ENCODE assay signal across 28 cellular contexts in the genomic region with DNA sequence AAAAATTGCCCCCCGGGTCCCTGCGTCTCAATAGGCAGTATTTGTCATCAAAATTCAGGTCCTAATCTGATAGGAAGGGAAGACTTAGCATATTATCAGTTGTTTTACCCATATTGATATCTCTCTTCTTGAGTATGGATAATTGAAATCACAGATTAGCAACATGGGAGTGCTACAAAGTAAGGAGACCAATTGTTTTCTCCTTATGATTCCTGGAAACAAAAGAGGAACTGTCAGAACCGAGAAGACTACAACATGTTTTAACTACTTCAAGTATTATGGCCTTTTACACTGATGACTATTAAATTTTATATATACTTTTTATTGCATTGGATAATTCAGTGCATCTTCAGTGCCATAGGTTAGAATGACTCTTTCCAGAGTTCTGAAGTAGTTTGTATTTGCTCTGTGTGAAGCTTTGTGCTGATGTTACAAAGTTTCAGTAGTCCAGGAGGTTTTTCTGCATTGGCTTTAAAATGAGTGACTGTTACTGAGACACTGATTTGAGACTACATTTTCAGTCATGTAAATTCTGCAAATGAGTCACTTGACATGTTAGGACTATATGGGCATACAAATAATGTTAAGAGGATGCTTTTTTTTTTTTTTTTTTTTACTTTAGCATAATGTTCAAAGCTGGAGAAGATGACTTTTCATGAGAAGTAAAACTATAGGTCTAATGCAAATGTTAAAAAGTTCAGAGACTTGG. TPM values are rescaled to one million over a fixed set of nuclear protein-coding genes. Genes with fewer than 3 reads are reported as not detected.
DNase-seq lines count a peak whose midpoint lies in the region; ATAC-seq and TF ChIP-seq lines count a peak whose summit lies in the region.
"Had no signal": no experiment of that assay in that cellular context is flagged by ENCODE, and none has a peak within 500 bp of the region (broad histone marks: within the 10 kb centered on the region; RNA-seq: fewer than 3 reads in every experiment).

No MANE protein-coding gene starts in this region.

- intact Hi-C loops in activated CD4-positive, alpha-beta T cell treated with anti-CD3 and anti-CD28 coated beads for 36 hours (cut with DNase I, micrococcal nuclease): no loop called here
- intact Hi-C loops in CD14-positive monocyte (cut with micrococcal nuclease): no loop called here

- ATAC-seq in activated CD4-positive, alpha-beta T cell treated with anti-CD3 and anti-CD28 coated beads for 36 hours: peak; percentile 75
- peak; percentile 47 for ATAC-seq in GM19455 (IDR thresholded peaks at IDR 0.05; ENCODE audit: unreplicated experiment)
- ATAC-seq in HG03520 (IDR thresholded peaks at IDR 0.05; ENCODE audit: unreplicated experiment): no peak
- ATAC-seq: left cardiac atrium; natural killer cell; Panc1; stimulated activated naive CD8-positive, alpha-beta T cell treated with anti-CD3 and anti-CD28 coated beads, Interleukin-15, Interleukin-2, amounts not matched to agents 100 U/mL and 50 U/mL, for 24 hours had no signal

- DNase-seq in activated CD4-positive, alpha-beta T cell treated with anti-CD3 and anti-CD28 coated beads for 36 hours: no peak
- no peak for DNase-seq in activated CD4-positive, alpha-beta T cell treated with anti-CD3 and anti-CD28 coated beads for 4 hours
- DNase-seq in mesendoderm (peak; percentile 36), glomerular visceral epithelial cell (ENCODE audit: extremely low spot score) (no peak), CD14-positive monocyte (ENCODE audit: low spot score) (no peak)
- DNase-seq: 8988T; activated CD4-positive, alpha-beta T cell treated with anti-CD3 and anti-CD28 coated beads, Interleukin-2, amount 50 U/mL, for 1 hour; activated naive CD4-positive, alpha-beta T cell; AML-193; CD8-positive, alpha-beta memory T cell; DMS153; HCEC 1CT; left cardiac atrium; natural killer cell; NCI-H1105; NCI-H2029; retina; SJCRH30; stimulated activated CD4-positive, alpha-beta T cell treated with anti-CD3 and anti-CD28 coated beads, Interleukin-2, amount 100 ng/mL, for 48 hours; stimulated activated naive CD8-positive, alpha-beta T cell treated with anti-CD3 and anti-CD28 coated beads, Interleukin-15, Interleukin-2, amounts not matched to agents 100 U/mL and 50 U/mL, for 24 hours; tibial artery had no signal

- H3K4me1 ChIP-seq in OCI-LY3 (ENCODE audit: low read length) (peaks cover 34% of the 10 kb centered on the region), mesendoderm (ENCODE audit: control insufficient read depth, low read depth, low read length) (peaks cover 2% of the 10 kb centered on the region)

- no peak overlapping the region for H3K4ac ChIP-seq in mesendoderm (ENCODE audit: low read depth, low read length)

- no peak overlapping the region for H3K56ac ChIP-seq in mesendoderm (ENCODE audit: low read length)

- H2BK5ac ChIP-seq in mesendoderm (ENCODE audit: low read length): no peak overlapping the region

- peak overlapping the region; percentile 68; the same call in 1 of the 2 replicates for H3K4me3 ChIP-seq in OCI-LY3 (ENCODE audit: low read length)
- no peak overlapping the region for H3K4me3 ChIP-seq in mesendoderm (ENCODE audit: low read length)
- H3K4me3 ChIP-seq: cardiac muscle cell, SJCRH30, smooth muscle cell, tibial artery had no signal

- no peak overlapping the region for H4K8ac ChIP-seq in mesendoderm (ENCODE audit: low read depth, low read length)

- no peak overlapping the region for H2BK120ac ChIP-seq in mesendoderm (ENCODE audit: low read depth, low read length)

- H4K5ac ChIP-seq in mesendoderm (ENCODE audit: low read length): no peak overlapping the region

- no peak overlapping the region for H3K18ac ChIP-seq in mesendoderm (ENCODE audit: low read length)

- H3K4me2 ChIP-seq in OCI-LY3 (ENCODE audit: low read length) (peak overlapping the region; percentile 73), mesendoderm (ENCODE audit: low read length) (no peak overlapping the region)
- H3K4me2 ChIP-seq: smooth muscle cell had no signal

- H3K36me3 Mint-ChIP-seq in activated CD4-positive, alpha-beta T cell treated with anti-CD3 and anti-CD28 coated beads for 36 hours (ENCODE audit: low read depth): no peaks in the 10 kb centered on the region
- H3K36me3 Mint-ChIP-seq in CD14-positive monocyte: no peaks in the 10 kb centered on the region
- H3K36me3 Mint-ChIP-seq: natural killer cell had no signal

- H3K23ac ChIP-seq in mesendoderm (ENCODE audit: low read length): no peak overlapping the region

- no peaks in the 10 kb centered on the region for H3K79me2 ChIP-seq in OCI-LY3 (ENCODE audit: low read length)
- H3K79me2 ChIP-seq in mesendoderm (ENCODE audit: control insufficient read depth, insufficient read depth, low read length): no peaks in the 10 kb centered on the region

- peak overlapping the region; percentile 76; the same call in 1 of the 2 replicates for H2AFZ ChIP-seq in OCI-LY3 (ENCODE audit: low read depth, low read length)

- H3K36me3 ChIP-seq in OCI-LY3 (replicated peaks; ENCODE audit: low read depth, low read length): no peaks in the 10 kb centered on the region
- no peaks in the 10 kb centered on the region for H3K36me3 ChIP-seq in mesendoderm (ENCODE audit: control insufficient read depth, insufficient read depth, low read length)
- H3K36me3 ChIP-seq: cardiac muscle cell, SJCRH30, tibial artery had no signal

- H3K27ac Mint-ChIP-seq in activated CD4-positive, alpha-beta T cell treated with anti-CD3 and anti-CD28 coated beads for 36 hours: no peak overlapping the region
- H3K27ac Mint-ChIP-seq in CD14-positive monocyte: no peak overlapping the region
- H3K27ac Mint-ChIP-seq: CD8-positive, alpha-beta memory T cell; natural killer cell; T-helper 1 cell treated with Interleukin-12 subunit alpha and Interleukin-12 subunit beta and Interleukin-4 antibody, amounts not matched to agents 30 μg/mL and 1 μg/mL, for 36 hours had no signal

- H3K27ac ChIP-seq in OCI-LY3 (ENCODE audit: low read length) (peak overlapping the region; percentile 63), mesendoderm (ENCODE audit: low read depth, low read length) (no peak overlapping the region)
- H3K27ac ChIP-seq: cardiac muscle cell, SJCRH30, tibial artery had no signal

- POLR2A ChIA-PET in activated CD4-positive, alpha-beta T cell treated with anti-CD3 and anti-CD28 coated beads for 36 hours (lab: Charles Lee): no interaction called here

- H3K9me3 Mint-ChIP-seq in activated CD4-positive, alpha-beta T cell treated with anti-CD3 and anti-CD28 coated beads for 36 hours (ENCODE audit: low read depth): no peaks in the 10 kb centered on the region
- H3K9me3 Mint-ChIP-seq in CD14-positive monocyte: no peaks in the 10 kb centered on the region
- H3K9me3 Mint-ChIP-seq: CD8-positive, alpha-beta memory T cell; natural killer cell; T-helper 1 cell treated with Interleukin-12 subunit alpha and Interleukin-12 subunit beta and Interleukin-4 antibody, amounts not matched to agents 30 μg/mL and 1 μg/mL, for 36 hours had no signal

- no peaks in the 10 kb centered on the region for H4K20me1 ChIP-seq in OCI-LY3 (ENCODE audit: insufficient read depth, low read length)

- peaks cover 13% of the 10 kb centered on the region for H3K4me1 Mint-ChIP-seq in activated CD4-positive, alpha-beta T cell treated with anti-CD3 and anti-CD28 coated beads for 36 hours
- peaks cover 5% of the 10 kb centered on the region for H3K4me1 Mint-ChIP-seq in CD14-positive monocyte
- H3K4me1 Mint-ChIP-seq: CD8-positive, alpha-beta memory T cell; natural killer cell had no signal

- H3K9ac ChIP-seq in OCI-LY3 (ENCODE audit: low read length) (no peak overlapping the region), mesendoderm (ENCODE audit: low read length) (no peak overlapping the region)

- H3K79me1 ChIP-seq in mesendoderm (ENCODE audit: low read length): no peaks in the 10 kb centered on the region

- CTCF ChIA-PET in activated CD4-positive, alpha-beta T cell treated with anti-CD3 and anti-CD28 coated beads for 36 hours (lab: Charles Lee): interaction anchor here (0.7 to 1.5 kb wide), 2 partner anchors 18 to 188 kb away, joined by 3 to 4 read pairs; no protein-coding TSS in a partner anchor

- no peaks in the 10 kb centered on the region for H3K9me3 ChIP-seq in OCI-LY3 (ENCODE audit: insufficient read depth, low read length)
- H3K9me3 ChIP-seq: SJCRH30, tibial artery had no signal

- TF ChIP-seq CTCF in OCI-LY3 (IDR thresholded peaks at IDR 0.05; ENCODE audit: low read depth, low read length) (no peak), CD14-positive monocyte (IDR thresholded peaks at IDR 0.05) (no peak)

- no peaks in the 10 kb centered on the region for H3K27me3 ChIP-seq in OCI-LY3 (ENCODE audit: low read depth, low read length)
- no peaks in the 10 kb centered on the region for H3K27me3 ChIP-seq in mesendoderm (ENCODE audit: insufficient read depth, low read length, poor library complexity)
- H3K27me3 ChIP-seq: cardiac muscle cell, SJCRH30, tibial artery had no signal

- no peak overlapping the region for H2AK5ac ChIP-seq in mesendoderm (ENCODE audit: low read length)

- H2BK15ac ChIP-seq in mesendoderm (replicated peaks; ENCODE audit: low read depth): no peak overlapping the region

- no peak overlapping the region for H3K4me3 Mint-ChIP-seq in activated CD4-positive, alpha-beta T cell treated with anti-CD3 and anti-CD28 coated beads for 36 hours
- H3K4me3 Mint-ChIP-seq in CD14-positive monocyte: no peak overlapping the region
- H3K4me3 Mint-ChIP-seq: CD8-positive, alpha-beta memory T cell; natural killer cell; T-helper 1 cell treated with Interleukin-12 subunit alpha and Interleukin-12 subunit beta and Interleukin-4 antibody, amounts not matched to agents 30 μg/mL and 1 μg/mL, for 36 hours had no signal

- WGBS in mesendoderm (ENCODE audit: extremely low coverage, insufficient coverage, low lambda C conversion rate): no CpG with 5 or more reads among the region's 3 CpGs

- H3K27me3 Mint-ChIP-seq in activated CD4-positive, alpha-beta T cell treated with anti-CD3 and anti-CD28 coated beads for 36 hours: peaks cover 1% of the 10 kb centered on the region
- peaks cover 0 to 2% (median 2%) of the 10 kb centered on the region in 3 donors for H3K27me3 Mint-ChIP-seq in CD14-positive monocyte (ENCODE audit: low read depth in 3 of 3)

RNA-seq across cellular contexts. Expression of a gene that starts 19.7 kb away (rescaled TPM):
- 10 to 100 TPM; 71.8 to 83.7 TPM for total RNA-seq in activated CD4-positive, alpha-beta T cell treated with anti-CD3 and anti-CD28 coated beads for 36 hours
- 51.8 TPM for polyA plus RNA-seq in mesendoderm (2013, experiment 1 of 2)
- polyA plus RNA-seq in mesendoderm (2013, experiment 2 of 2): 50.9 TPM
- 10 to 100 TPM in 1 of 2 donors, 1 to 10 TPM in 1; 6.3 to 20.0 TPM for polyA plus RNA-seq in CD14-positive monocyte
